ENCODE assay signal across 7 cellular contexts in genomic region chr5:220008-220407, GRCh38.
DNase-seq lines count a peak whose midpoint lies in the region; FAIRE-seq and TF ChIP-seq lines count a peak whose summit lies in the region.

No MANE protein-coding gene starts in this region.

- DNase-seq in GM19239 (ENCODE audit: insufficient read length, low spot score) (no peak), NAMALWA (ENCODE audit: low spot score) (peak; percentile 69), epithelial cell of esophagus (ENCODE audit: low read depth) (no peak), NCI-H345 treated with DMSO at 0.1 percent for 48 hours (lab: John Stamatoyannopoulos, UW; ENCODE audit: unreplicated experiment) (no peak), DMS79 (lab: John Stamatoyannopoulos, UW) (no peak)
- DNase-seq in activated CD4-positive, CD25-positive, alpha-beta regulatory T cell treated with anti-CD3 and anti-CD28 coated beads, Interleukin-2, amount 50 U/mL, for 72 hours, result no peak

- FAIRE-seq in GM19239 (lab: Jason Lieb, UNC), result peak; percentile 28

- peak overlapping the region; percentile 72 for H3K4me3 ChIP-seq in epithelial cell of esophagus (ENCODE audit: low read length)
- peak overlapping the region; percentile 53 to 99 (median 80) for H3K4me3 ChIP-seq in skin epidermis

- H3K27ac ChIP-seq in skin epidermis, result peak overlapping the region in 15 of 21 experiments; percentile 4 to 99 (median 93)

- no peak for TF ChIP-seq CTCF in epithelial cell of esophagus (IDR thresholded peaks at IDR 0.05; ENCODE audit: insufficient read depth, low read depth, low read length, missing control alignments)
